Comparison of ENCODE assay signal across 1 cellular context in the genomic region with DNA sequence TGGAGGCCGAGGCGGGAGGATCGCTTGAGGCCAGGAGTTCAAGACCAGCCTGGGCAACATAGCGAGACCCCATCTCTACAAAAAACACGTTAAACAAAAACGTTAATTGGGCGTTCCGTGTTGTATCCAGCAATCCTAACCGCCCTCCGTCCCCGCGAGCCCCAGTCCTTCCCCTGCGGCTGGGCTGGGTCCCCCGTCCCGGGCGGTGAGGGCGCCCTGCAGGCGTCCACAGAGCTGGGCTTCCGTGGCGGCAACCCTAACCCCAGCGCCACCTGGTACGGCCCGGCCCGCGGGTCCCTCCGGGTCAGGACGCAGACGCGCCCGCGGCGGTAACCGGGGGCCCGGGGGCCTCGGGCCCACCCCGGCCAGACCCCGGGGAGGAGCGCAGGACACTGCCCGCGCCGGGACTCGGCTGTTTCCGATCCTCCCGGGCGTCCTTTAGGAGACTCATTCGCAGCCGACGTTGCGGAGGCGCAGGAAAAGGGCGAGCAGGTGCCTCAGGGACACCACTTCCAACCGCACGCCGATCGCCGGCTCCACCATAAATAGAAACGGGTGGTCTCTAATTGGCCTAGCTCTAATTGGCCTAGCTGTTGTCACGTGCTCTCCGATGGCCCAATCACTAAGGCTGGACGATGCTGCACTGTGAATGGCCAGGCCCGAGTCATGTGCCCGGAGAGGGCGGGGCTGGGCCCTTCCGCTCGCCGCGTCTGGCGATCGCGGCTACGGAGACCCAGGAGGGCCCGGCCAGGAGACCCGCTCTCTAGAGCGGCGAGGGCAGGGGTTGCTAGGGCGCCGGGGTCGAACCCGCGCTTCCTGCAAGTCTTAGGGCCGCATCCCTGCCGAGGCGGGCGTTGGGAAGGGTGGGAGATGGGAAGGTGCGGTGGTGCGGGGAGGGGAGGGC.
TF ChIP-seq lines count a peak whose summit lies in the region.

No MANE protein-coding gene starts in this region.

TF ChIP-seq in K562, 482 proteins besides CTCF, POLR2A, EP300 and RAD21 (continued from another document):
- TF ChIP-seq, protein P1, sequence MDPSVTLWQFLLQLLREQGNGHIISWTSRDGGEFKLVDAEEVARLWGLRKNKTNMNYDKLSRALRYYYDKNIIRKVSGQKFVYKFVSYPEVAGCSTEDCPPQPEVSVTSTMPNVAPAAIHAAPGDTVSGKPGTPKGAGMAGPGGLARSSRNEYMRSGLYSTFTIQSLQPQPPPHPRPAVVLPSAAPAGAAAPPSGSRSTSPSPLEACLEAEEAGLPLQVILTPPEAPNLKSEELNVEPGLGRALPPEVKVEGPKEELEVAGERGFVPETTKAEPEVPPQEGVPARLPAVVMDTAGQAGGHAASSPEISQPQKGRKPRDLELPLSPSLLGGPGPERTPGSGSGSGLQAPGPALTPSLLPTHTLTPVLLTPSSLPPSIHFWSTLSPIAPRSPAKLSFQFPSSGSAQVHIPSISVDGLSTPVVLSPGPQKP (CRISPR knock-in tag; IDR thresholded peaks at IDR 0.05) = no peak
- no peak for TF ChIP-seq NR2F6 (CRISPR knock-in tag; IDR thresholded peaks at IDR 0.05)
- TF ChIP-seq, protein P2, sequence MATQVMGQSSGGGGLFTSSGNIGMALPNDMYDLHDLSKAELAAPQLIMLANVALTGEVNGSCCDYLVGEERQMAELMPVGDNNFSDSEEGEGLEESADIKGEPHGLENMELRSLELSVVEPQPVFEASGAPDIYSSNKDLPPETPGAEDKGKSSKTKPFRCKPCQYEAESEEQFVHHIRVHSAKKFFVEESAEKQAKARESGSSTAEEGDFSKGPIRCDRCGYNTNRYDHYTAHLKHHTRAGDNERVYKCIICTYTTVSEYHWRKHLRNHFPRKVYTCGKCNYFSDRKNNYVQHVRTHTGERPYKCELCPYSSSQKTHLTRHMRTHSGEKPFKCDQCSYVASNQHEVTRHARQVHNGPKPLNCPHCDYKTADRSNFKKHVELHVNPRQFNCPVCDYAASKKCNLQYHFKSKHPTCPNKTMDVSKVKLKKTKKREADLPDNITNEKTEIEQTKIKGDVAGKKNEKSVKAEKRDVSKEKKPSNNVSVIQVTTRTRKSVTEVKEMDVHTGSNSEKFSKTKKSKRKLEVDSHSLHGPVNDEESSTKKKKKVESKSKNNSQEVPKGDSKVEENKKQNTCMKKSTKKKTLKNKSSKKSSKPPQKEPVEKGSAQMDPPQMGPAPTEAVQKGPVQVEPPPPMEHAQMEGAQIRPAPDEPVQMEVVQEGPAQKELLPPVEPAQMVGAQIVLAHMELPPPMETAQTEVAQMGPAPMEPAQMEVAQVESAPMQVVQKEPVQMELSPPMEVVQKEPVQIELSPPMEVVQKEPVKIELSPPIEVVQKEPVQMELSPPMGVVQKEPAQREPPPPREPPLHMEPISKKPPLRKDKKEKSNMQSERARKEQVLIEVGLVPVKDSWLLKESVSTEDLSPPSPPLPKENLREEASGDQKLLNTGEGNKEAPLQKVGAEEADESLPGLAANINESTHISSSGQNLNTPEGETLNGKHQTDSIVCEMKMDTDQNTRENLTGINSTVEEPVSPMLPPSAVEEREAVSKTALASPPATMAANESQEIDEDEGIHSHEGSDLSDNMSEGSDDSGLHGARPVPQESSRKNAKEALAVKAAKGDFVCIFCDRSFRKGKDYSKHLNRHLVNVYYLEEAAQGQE (CRISPR knock-in tag; IDR thresholded peaks at IDR 0.05; ENCODE audit: low read depth) = 0 out of 2 replicates have a peak, but pooled peaks have one; percentile 23
- peak; percentile 71 for TF ChIP-seq POU5F1 (IDR thresholded peaks at IDR 0.05; ENCODE audit: borderline replicate concordance, low read depth, low read length, partially characterized antibody)
- peak; percentile 34; the same call in 1 of the 2 replicates for TF ChIP-seq ZNF274 (IDR thresholded peaks at IDR 0.05; ENCODE audit: borderline replicate concordance, low read depth, low read length)
- TF ChIP-seq HIVEP1 (CRISPR knock-in tag; IDR thresholded peaks at IDR 0.05) = no peak
